Comparison of ENCODE assay signal across 24 cellular contexts in the genomic region with DNA sequence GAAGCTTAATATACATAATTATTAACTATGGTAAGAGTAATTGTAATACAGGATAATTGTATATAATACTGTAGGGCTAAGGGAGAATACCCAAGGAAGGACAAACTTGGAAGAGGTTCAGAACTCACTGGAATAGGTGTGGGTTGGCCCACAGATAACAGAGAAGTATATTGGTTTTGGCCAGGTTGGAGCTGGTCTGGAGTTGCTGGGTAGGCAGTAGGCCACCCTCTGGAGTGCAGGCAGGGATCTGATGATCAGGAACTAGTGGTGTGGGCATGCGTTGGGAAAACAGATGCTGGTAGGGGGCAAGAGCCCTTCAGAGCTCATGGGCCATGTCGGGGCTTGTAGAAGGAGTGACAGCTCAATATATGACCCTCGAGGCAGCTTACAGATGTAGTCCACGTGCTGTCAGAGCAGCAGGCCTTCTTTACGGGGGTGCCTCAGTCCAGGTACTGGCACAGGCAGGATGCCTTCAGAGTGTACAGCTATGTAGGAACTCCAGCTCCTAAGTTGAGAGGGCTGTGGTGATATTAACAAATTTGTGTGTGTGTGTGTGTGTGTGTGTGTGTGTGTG. TPM values are rescaled to one million over a fixed set of nuclear protein-coding genes. Genes with fewer than 3 reads are reported as not detected.
DNase-seq lines count a peak whose midpoint lies in the region; ATAC-seq and TF ChIP-seq lines count a peak whose summit lies in the region.
"Had no signal": no experiment of that assay in that cellular context is flagged by ENCODE, and none has a peak within 500 bp of the region (broad histone marks: within the 10 kb centered on the region; RNA-seq: fewer than 3 reads in every experiment).

No MANE protein-coding gene starts in this region.

- H3K27me3 ChIP-seq in breast epithelium (no peaks in the 10 kb centered on the region), Panc1 (ENCODE audit: control insufficient read depth, insufficient read depth, low read length) (no peaks in the 10 kb centered on the region), muscle layer of colon (ENCODE audit: control insufficient read depth in 1 of 2, insufficient read depth in 2 of 2, low read length in 2 of 2) (no peaks in the 10 kb centered on the region), vagina (no peaks in the 10 kb centered on the region), esophagus muscularis mucosa (no peaks in the 10 kb centered on the region)
- H3K27me3 ChIP-seq: brain microvascular endothelial cell, colonic mucosa had no signal

- TF ChIP-seq CTCF in MCF 10A (IDR thresholded peaks at IDR 0.05; ENCODE audit: unreplicated experiment) (no peak), breast epithelium (IDR thresholded peaks at IDR 0.05) (no peak), Panc1 (IDR thresholded peaks at IDR 0.05) (no peak), vagina (IDR thresholded peaks at IDR 0.05) (no peak), esophagus muscularis mucosa (IDR thresholded peaks at IDR 0.05) (no peak)

- H3K9me3 Mint-ChIP-seq in MCF 10A (ENCODE audit: unreplicated experiment) = no peaks in the 10 kb centered on the region
- H3K9me3 Mint-ChIP-seq: activated CD4-positive, alpha-beta memory T cell treated with anti-CD3 and anti-CD28 coated beads for 36 hours; IgD-negative memory B cell had no signal

- intact Hi-C loops in MCF 10A (cut with micrococcal nuclease) = no loop called here
- intact Hi-C loops in breast epithelium (cut with DNase I; ENCODE audit: low total_unique reads) = no loop called here
- intact Hi-C loops in Panc1 (cut with micrococcal nuclease; ENCODE audit: unreplicated experiment) = no loop called here
- intact Hi-C loops in vagina (cut with DNase I) = no loop called here
- intact Hi-C loops in esophagus muscularis mucosa (cut with DNase I) = no loop called here

- POLR2A ChIA-PET in MCF 10A (lab: Yijun Ruan, JAX) (interaction anchor here (1.2 to 2.4 kb wide), 2 partner anchors 12 to 32 kb away, joined by 3 to 17 read pairs; a partner anchor contains a TSS), Panc1 (lab: Charles Lee) (interaction anchor here (0.6 to 1.1 kb wide), 2 partner anchors 12 to 335 kb away, joined by 5 to 13 read pairs; a partner anchor contains a TSS)

- peak overlapping the region in 1 of 2 donors; percentile 26 for H3K27ac ChIP-seq in breast epithelium
- peak overlapping the region; percentile 95 for H3K27ac ChIP-seq in Panc1 (ENCODE audit: low read length)
- peak overlapping the region; percentile 19 for H3K27ac ChIP-seq in muscle layer of colon (ENCODE audit: low read depth, low read length)
- H3K27ac ChIP-seq in vagina = peak overlapping the region; percentile 53
- no peak overlapping the region for H3K27ac ChIP-seq in esophagus muscularis mucosa (replicated peaks in 1 of 4)
- H3K27ac ChIP-seq: brain microvascular endothelial cell, colonic mucosa had no signal

- TF ChIP-seq POLR2A in breast epithelium (IDR thresholded peaks at IDR 0.05) (no peak), vagina (IDR thresholded peaks at IDR 0.05) (no peak), esophagus muscularis mucosa (IDR thresholded peaks at IDR 0.05; ENCODE audit: low read depth) (no peak)

- H3K4me1 Mint-ChIP-seq in MCF 10A (ENCODE audit: insufficient read depth, unreplicated experiment) = peaks cover 41% of the 10 kb centered on the region

- WGBS in esophagus muscularis mucosa = 74% methylated on average over 5 of the region's 5 CpGs

- BruUV-seq in MCF 10A (replicated peaks; lab: Mats Ljungman, UMichigan) (no TSS peak), Panc1 (replicated peaks; lab: Mats Ljungman, UMichigan) (no TSS peak)

- H3K27me3 Mint-ChIP-seq in MCF 10A (ENCODE audit: insufficient read depth, unreplicated experiment) = no peaks in the 10 kb centered on the region
- H3K27me3 Mint-ChIP-seq: activated B cell treated with CpG ODN at 0.5 μM for 24 hours; activated CD4-positive, alpha-beta memory T cell treated with anti-CD3 and anti-CD28 coated beads for 36 hours; B cell; IgD-negative memory B cell had no signal

- H3K9me3 ChIP-seq in breast epithelium (no peaks in the 10 kb centered on the region), Panc1 (ENCODE audit: control insufficient read depth, insufficient read depth, low read depth, low read length) (no peaks in the 10 kb centered on the region), muscle layer of colon (ENCODE audit: low read length) (no peaks in the 10 kb centered on the region), vagina (no peaks in the 10 kb centered on the region), esophagus muscularis mucosa (no peaks in the 10 kb centered on the region)
- H3K9me3 ChIP-seq: colonic mucosa had no signal

- DNase-seq in MCF 10A (ENCODE audit: unreplicated experiment) (no peak), breast epithelium (ENCODE audit: low spot score in 2 of 2) (no peak), Panc1 (ENCODE audit: low read depth, low spot score) (no peak), vagina (ENCODE audit: extremely low spot score in 2 of 2) (no peak), germinal center (ENCODE audit: low spot score) (no peak), esophagus muscularis mucosa (ENCODE audit: extremely low spot score) (no peak)
- DNase-seq: activated B cell treated with CpG ODN at 0.5 μM for 24 hours; activated CD4-positive, alpha-beta memory T cell treated with anti-CD3 and anti-CD28 coated beads for 36 hours; activated CD8-positive, alpha-beta memory T cell treated with anti-CD3 and anti-CD28 coated beads, Interleukin-2, amount 50 U/mL, for 48 hours; brain microvascular endothelial cell; colonic mucosa; COR-L47; EL; NCI-H1105 treated with DMSO at 0.1 percent for 48 hours; NCI-H2029 treated with DMSO at 0.1 percent for 48 hours; NCI-H510A; PC-3; SHP77; T-helper 9 cell had no signal

- peak overlapping the region; percentile 14 for H3K27ac Mint-ChIP-seq in MCF 10A (ENCODE audit: low read depth, unreplicated experiment)
- H3K27ac Mint-ChIP-seq: activated B cell treated with CpG ODN at 0.5 μM for 24 hours; activated CD4-positive, alpha-beta memory T cell treated with anti-CD3 and anti-CD28 coated beads for 36 hours; B cell had no signal

- peaks cover 57% of the 10 kb centered on the region for H3K36me3 Mint-ChIP-seq in MCF 10A (ENCODE audit: insufficient read depth, unreplicated experiment)

- H3K9ac ChIP-seq in muscle layer of colon (ENCODE audit: low read length) = no peak overlapping the region

- H3K4me3 Mint-ChIP-seq in MCF 10A (ENCODE audit: unreplicated experiment) = no peak overlapping the region
- H3K4me3 Mint-ChIP-seq: activated B cell treated with CpG ODN at 0.5 μM for 24 hours; activated CD4-positive, alpha-beta memory T cell treated with anti-CD3 and anti-CD28 coated beads for 36 hours; B cell had no signal

- H3K36me3 ChIP-seq in breast epithelium (no peaks in the 10 kb centered on the region), Panc1 (ENCODE audit: control insufficient read depth, insufficient read depth, low read length) (0 out of 2 replicates have a peak, but pooled peaks cover 3% of the 10 kb centered on the region), muscle layer of colon (ENCODE audit: insufficient read depth, low read length) (peaks cover 14% of the 10 kb centered on the region), vagina (peaks cover 0 to 13% of the 10 kb centered on the region in 2 donors), esophagus muscularis mucosa (peaks cover 7 to 25% (median 19%) of the 10 kb centered on the region in 4 donors)
- H3K36me3 ChIP-seq: colonic mucosa had no signal

- CTCF ChIA-PET in MCF 10A (lab: Yijun Ruan, JAX) = interaction anchor here (1.1 to 1.6 kb wide), 3 partner anchors 10 to 32 kb away, joined by 5 to 8 read pairs (median 5); no protein-coding TSS in a partner anchor
- CTCF ChIA-PET in Panc1 (lab: Charles Lee) = interaction anchor here (0.6 kb wide), 1 partner anchor 38 kb away, joined by 4 read pairs; no protein-coding TSS in a partner anchor

- ATAC-seq in Panc1 = no peak
- no peak for ATAC-seq in GM21528 (IDR thresholded peaks at IDR 0.05; ENCODE audit: low FRiP score, unreplicated experiment)
- ATAC-seq: PC-3 had no signal

- in situ Hi-C loops in Panc1 (cut with HindIII; ENCODE audit: low pct_unique_long_range_greater_than_20kb, low sequenced_read_pairs) = no loop called here

- no peak overlapping the region for H3K4me3 ChIP-seq in breast epithelium
- H3K4me3 ChIP-seq in Panc1 (ENCODE audit: low read depth in 2 of 2, low read length in 2 of 2) = no peak overlapping the region
- no peak overlapping the region for H3K4me3 ChIP-seq in muscle layer of colon (ENCODE audit: low read depth in 1 of 2, low read length in 2 of 2)
- H3K4me3 ChIP-seq in vagina = no peak overlapping the region
- H3K4me3 ChIP-seq in esophagus muscularis mucosa = no peak overlapping the region
- H3K4me3 ChIP-seq: colonic mucosa had no signal

- TF ChIP-seq EP300 in esophagus muscularis mucosa (IDR thresholded peaks at IDR 0.05) = no peak

- H3K4me1 ChIP-seq in breast epithelium (peaks cover 1 to 4% of the 10 kb centered on the region in 2 donors), Panc1 (ENCODE audit: control insufficient read depth, insufficient read depth, low read length) (peaks cover 65% of the 10 kb centered on the region), muscle layer of colon (ENCODE audit: insufficient read depth, low read length) (peaks cover 57% of the 10 kb centered on the region), vagina (peaks cover 84% of the 10 kb centered on the region), esophagus muscularis mucosa (peaks cover 28 to 81% (median 65%) of the 10 kb centered on the region in 4 donors)

RNA-seq across cellular contexts. Expression of a gene that starts 12.4 kb away (rescaled TPM):
- total RNA-seq in MCF 10A (2022) (43.4 and 50.1 TPM in 2 replicates), breast epithelium (10 to 100 TPM; 45.8 to 52.2 (median 49.5) TPM), Panc1 (2021; ENCODE audit: unreplicated experiment) (71.7 TPM), vagina (40.8 TPM), esophagus muscularis mucosa (10 to 100 TPM; 17.5 to 23.7 (median 19.4) TPM)
- 18.8 TPM for polyA plus RNA-seq in Panc1 (2012; ENCODE audit: insufficient read length)

RNA-seq across cellular contexts. Expression of a gene that starts 57.0 kb away (rescaled TPM):
- total RNA-seq in MCF 10A (2022) = 1.2 and 1.3 TPM in 2 replicates
- 10 to 100 TPM in 2 of 3 donors, 1 to 10 TPM in 1; 8.6 to 14.7 (median 10.9) TPM for total RNA-seq in breast epithelium
- total RNA-seq in Panc1 (2021; ENCODE audit: unreplicated experiment) = 19.8 TPM
- 8.7 TPM for polyA plus RNA-seq in Panc1 (2012; ENCODE audit: insufficient read length)
- 9.6 TPM for total RNA-seq in vagina
- total RNA-seq in esophagus muscularis mucosa = 1 to 10 TPM; 5.8 to 8.6 (median 7.6) TPM
- total RNA-seq: A673 had no signal
- polyA plus RNA-seq: IgD-negative memory B cell had no signal

Comparison
In these comparisons a context has a peak if more than half of its experiments do, and no peak if none do; other contexts are left out.
1. H3K27ac ChIP-seq: peak in Panc1 (single experiment), muscle layer of colon (single experiment) and vagina (single experiment); none in esophagus muscularis mucosa (0 of 4).